12 cellular contexts compared by ENCODE assay signal in the genomic region with DNA sequence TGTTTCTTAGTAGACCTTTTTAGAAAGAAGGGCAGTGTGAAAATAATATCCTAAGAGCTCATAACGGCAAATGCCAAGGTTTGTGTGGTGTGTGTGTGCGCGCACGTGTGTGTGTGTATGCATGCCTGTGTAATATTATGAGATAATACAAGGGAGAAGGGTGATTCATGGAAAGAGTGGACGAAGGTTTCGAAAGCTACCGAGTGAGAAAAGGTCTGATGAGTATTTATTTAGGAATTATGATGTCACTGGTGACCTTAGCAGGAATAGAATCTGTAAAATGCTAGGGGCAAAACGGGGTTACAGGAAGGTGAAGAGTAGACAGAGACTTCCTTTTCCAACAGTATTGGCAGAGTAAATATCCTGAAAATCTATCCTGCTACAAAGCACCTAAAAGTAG.
DNase-seq lines count a peak whose midpoint lies in the region; ATAC-seq, FAIRE-seq and TF ChIP-seq lines count a peak whose summit lies in the region.
"Had no signal": no experiment of that assay in that cellular context is flagged by ENCODE, and none has a peak within 500 bp of the region (broad histone marks: within the 10 kb centered on the region; RNA-seq: fewer than 3 reads in every experiment).

No MANE protein-coding gene starts in this region.

- FAIRE-seq in astrocyte (lab: Jason Lieb, UNC), result no peak
- FAIRE-seq: GM12878 had no signal

- no peaks in the 10 kb centered on the region for H3K9me3 Mint-ChIP-seq in astrocyte (ENCODE audit: unreplicated experiment)
- H3K9me3 Mint-ChIP-seq: CD4-positive, CD25-positive, alpha-beta regulatory T cell; T-cell had no signal

- DNase-seq in AG08395 (ENCODE audit: low spot score) (peak; percentile 71), HS-5 (ENCODE audit: low read depth) (peak; percentile 94), astrocyte (ENCODE audit: low read depth) (peak; percentile 97), iris pigment epithelial cell (ENCODE audit: low read depth) (peak; percentile 98), UCSD-AML1 (lab: John Stamatoyannopoulos, UW; ENCODE audit: unreplicated experiment) (no peak), hippocampal formation (lab: John Stamatoyannopoulos, UW) (no peak)
- DNase-seq: activated CD8-positive, alpha-beta memory T cell treated with anti-CD3 and anti-CD28 coated beads, Interleukin-2, amount 50 U/mL, for 48 hours; CD4-positive, CD25-positive, alpha-beta regulatory T cell; T-cell had no signal

- no peak overlapping the region for H3K4me3 Mint-ChIP-seq in astrocyte (ENCODE audit: unreplicated experiment)
- H3K4me3 Mint-ChIP-seq: CD4-positive, CD25-positive, alpha-beta regulatory T cell; T-cell had no signal

- no peak overlapping the region for H3K4me3 ChIP-seq in astrocyte (ENCODE audit: insufficient read depth, low read depth, low read length)
- H3K4me3 ChIP-seq: GM12878 had no signal

- H3K9ac ChIP-seq in astrocyte (ENCODE audit: low read length), result peak overlapping the region; percentile 5

- H3K27me3 Mint-ChIP-seq in astrocyte (ENCODE audit: low read depth, unreplicated experiment), result no peaks in the 10 kb centered on the region

- H3K4me2 ChIP-seq in astrocyte (ENCODE audit: low read length), result peak overlapping the region; percentile 47

- no peak for TF ChIP-seq CTCF in astrocyte (IDR thresholded peaks at IDR 0.05; ENCODE audit: insufficient read depth, low read depth, low read length)

- H4K20me1 ChIP-seq in astrocyte (ENCODE audit: insufficient read depth, low read length), result no peaks in the 10 kb centered on the region

- H3K36me3 Mint-ChIP-seq in astrocyte (ENCODE audit: low read depth, unreplicated experiment), result no peaks in the 10 kb centered on the region
- H3K36me3 Mint-ChIP-seq: CD4-positive, CD25-positive, alpha-beta regulatory T cell; T-cell had no signal

- peaks cover 29% of the 10 kb centered on the region for H3K4me1 ChIP-seq in astrocyte (ENCODE audit: insufficient read depth, low read length)

- no peaks in the 10 kb centered on the region for H3K27me3 ChIP-seq in astrocyte (ENCODE audit: insufficient read depth, low read length)

- peaks cover 33% of the 10 kb centered on the region for H3K4me1 Mint-ChIP-seq in astrocyte (ENCODE audit: low read depth, unreplicated experiment)

- H3K27ac Mint-ChIP-seq in astrocyte (ENCODE audit: unreplicated experiment), result peak overlapping the region; percentile 71
- H3K27ac Mint-ChIP-seq: CD4-positive, CD25-positive, alpha-beta regulatory T cell; T-cell had no signal

- peak overlapping the region; percentile 72 for H3K27ac ChIP-seq in astrocyte (ENCODE audit: low read depth, low read length)

- H2AFZ ChIP-seq in astrocyte (ENCODE audit: low read depth, low read length), result no peak overlapping the region

- no peak for ATAC-seq in HG03460 (IDR thresholded peaks at IDR 0.05; ENCODE audit: unreplicated experiment)
- ATAC-seq in GM21423 (IDR thresholded peaks at IDR 0.05; ENCODE audit: unreplicated experiment), result no peak
- ATAC-seq: GM12878, T-cell had no signal

- no peaks in the 10 kb centered on the region for H3K9me3 ChIP-seq in astrocyte (ENCODE audit: insufficient read depth, low read depth, low read length)

- no peaks in the 10 kb centered on the region for H3K36me3 ChIP-seq in astrocyte (ENCODE audit: insufficient read depth, low read length)

- no peaks in the 10 kb centered on the region for H3K79me2 ChIP-seq in astrocyte (ENCODE audit: insufficient read depth, low read length)

Comparison
In these comparisons a context has a peak if more than half of its experiments do, and no peak if none do; other contexts are left out.
1. DNase-seq: peak in AG08395 (single experiment), HS-5 (single experiment), astrocyte (single experiment) and iris pigment epithelial cell (single experiment); none in UCSD-AML1 (single experiment) and hippocampal formation (0 of 2).